In the genomic region with DNA sequence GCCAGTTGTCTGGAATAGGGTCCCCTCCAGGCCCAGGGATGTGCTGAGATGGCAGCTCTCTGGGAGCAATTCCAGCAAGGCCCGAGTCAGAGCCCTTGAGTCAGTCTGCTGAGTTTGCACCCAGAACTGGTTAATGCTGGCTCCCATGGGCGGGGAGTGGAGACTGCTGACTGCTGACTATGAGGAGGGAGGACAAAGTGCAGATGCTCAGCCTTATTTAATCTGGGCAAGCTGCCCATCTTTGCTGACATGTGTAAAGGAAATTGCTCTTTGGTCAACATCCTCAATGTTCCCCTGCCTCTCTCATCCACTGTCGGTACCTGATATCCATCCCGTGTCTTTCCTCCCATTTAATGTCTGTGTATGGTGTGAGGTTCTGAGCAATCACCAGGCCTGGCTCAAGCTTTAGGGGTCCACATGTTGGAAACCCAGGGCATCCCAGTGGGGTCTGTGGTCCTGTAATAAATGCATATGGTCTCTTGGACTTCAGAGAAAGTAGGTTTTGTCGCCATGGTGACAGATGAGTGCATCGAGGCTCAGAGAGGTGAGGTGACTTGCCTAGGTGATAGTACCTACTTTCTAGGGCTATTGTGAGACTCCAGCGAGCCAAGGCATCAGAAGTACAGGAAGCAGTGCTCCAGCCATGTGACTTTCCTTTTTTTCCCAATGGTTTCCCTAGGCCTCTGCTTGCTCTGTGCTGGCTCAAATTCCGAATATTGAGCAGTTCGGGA, we compare ENCODE assay signal across 10 cellular contexts. TPM values are rescaled to one million over a fixed set of nuclear protein-coding genes. Genes with fewer than 3 reads are reported as not detected.
DNase-seq lines count a peak whose midpoint lies in the region; ATAC-seq, FAIRE-seq and TF ChIP-seq lines count a peak whose summit lies in the region.
"Had no signal": no experiment of that assay in that cellular context is flagged by ENCODE, and none has a peak within 500 bp of the region (broad histone marks: within the 10 kb centered on the region; RNA-seq: fewer than 3 reads in every experiment).

No MANE protein-coding gene starts in this region.

- intact Hi-C loops in adrenal gland (cut with DNase I) = loop anchor here in 1 of 2 donors (10.0 kb wide), 1 partner anchor 46 kb away; a partner anchor contains a TSS

- peak overlapping the region; percentile 15; the same call in 1 of the 3 replicates for H3K4me2 ChIP-seq in A549

- TF ChIP-seq RAD21 in A549 (conservative IDR thresholded peaks at IDR 0.05 in 1 of 2, IDR thresholded peaks at IDR 0.05 in 1 of 2) = no peak

- H3K9me3 ChIP-seq in A549 (no peaks in the 10 kb centered on the region), adrenal gland (replicated peaks in 1 of 3) (no peaks in the 10 kb centered on the region)

- no peaks in the 10 kb centered on the region for H3K27me3 ChIP-seq in adrenal gland
- H3K27me3 ChIP-seq: cardiac muscle cell had no signal

- DNase-seq in A549 (ENCODE audit: low read depth in 1 of 2, low spot score in 1 of 2) = peak in 1 of 2 experiments; percentile 81
- DNase-seq in LHCN-M2 (ENCODE audit: low read depth) = peak; percentile 72
- peak; percentile 62 to 89 (median 76) for DNase-seq in adrenal gland
- peak; percentile 53 for DNase-seq in left kidney (ENCODE audit: low read depth, low spot score)
- DNase-seq in activated CD4-positive, alpha-beta T cell treated with anti-CD3 and anti-CD28 coated beads, Interleukin-2, amount 50 U/mL, for 1 hour = no peak
- no peak for DNase-seq in KG1 (lab: John Stamatoyannopoulos, UW)
- DNase-seq in NCI-H524 treated with DMSO at 0.1 percent for 48 hours (lab: John Stamatoyannopoulos, UW) = no peak
- DNase-seq in NCI-H2107 treated with DMSO at 0.1 percent for 48 hours (lab: John Stamatoyannopoulos, UW; ENCODE audit: unreplicated experiment) = no peak
- DNase-seq: CD4-positive, CD25-positive, alpha-beta regulatory T cell had no signal

- no peak for TF ChIP-seq EP300 in A549 (IDR thresholded peaks at IDR 0.05)

- 70% methylated on average over 9 of the region's 9 CpGs for WGBS in A549 (ENCODE audit: missing lambda C conversion rate)
- WGBS in adrenal gland, 4 donors = 55 to 67% (median 56%) methylated on average over 9 of the region's 9 CpGs

- H3K27ac ChIP-seq in A549 (0 out of 6 replicates have a peak overlapping the region, but pooled peaks of 1 of the 2 experiments have one; percentile 4), adrenal gland (peak overlapping the region in 2 of 5 donors; percentile 65 to 74)
- H3K27ac ChIP-seq: cardiac muscle cell had no signal

- FAIRE-seq in A549 (lab: Jason Lieb, UNC) = no peak

- H3K4me3 ChIP-seq in A549 (no peak overlapping the region), adrenal gland (no peak overlapping the region)
- H3K4me3 ChIP-seq: cardiac muscle cell had no signal

- TF ChIP-seq CTCF in A549 (IDR thresholded peaks at IDR 0.05) (no peak), adrenal gland (IDR thresholded peaks at IDR 0.05) (no peak)

- TF ChIP-seq POLR2A in A549 (IDR thresholded peaks at IDR 0.05; ENCODE audit: low read length) (no peak), adrenal gland (IDR thresholded peaks at IDR 0.05) (no peak)

- H3K4me1 ChIP-seq in A549 (peaks cover 11% of the 10 kb centered on the region), adrenal gland (replicated peaks in 1 of 2) (peaks cover 8 to 21% of the 10 kb centered on the region in 2 donors)

- H3K36me3 ChIP-seq in adrenal gland (replicated peaks in 1 of 2) = no peaks in the 10 kb centered on the region
- H3K36me3 ChIP-seq: cardiac muscle cell had no signal

- CTCF ChIA-PET in A549 (lab: Yijun Ruan, JAX) = interaction anchor here (1.2 to 1.3 kb wide), 2 partner anchors 10 to 16 kb away, joined by 3 to 6 read pairs; no protein-coding TSS in a partner anchor

- POLR2A ChIA-PET in A549 (lab: Yijun Ruan, JAX) = no interaction called here

- peak; percentile 69 to 85 for ATAC-seq in A549

TF ChIP-seq in A549, 52 proteins besides CTCF, POLR2A, EP300 and RAD21:
- TF ChIP-seq NR3C1 (IDR thresholded peaks at IDR 0.05) = no peak
- TF ChIP-seq MAFK (IDR thresholded peaks at IDR 0.05; ENCODE audit: partially characterized antibody) = peak; percentile 82

RNA-seq across cellular contexts. Expression of a gene that starts 20.0 kb away (rescaled TPM):
- polyA plus RNA-seq in A549 (2011; rRNA removed) (35.0 and 43.1 TPM in 2 replicates), A549 (2017; fragmentation: RNase III; extraction: RNeasy Plus Mini Kit Qiagen cat#74134 plus additional on column Dnase treatment) (23.1 to 25.8 TPM (median 24.7 TPM) in 3 replicates), adrenal gland (10 to 100 TPM; 11.0 to 23.7 (median 21.6) TPM)
- 26.1 and 35.3 TPM in 2 replicates for polyA plus RNA-seq in A549 (2012; cell fraction: cytosol; rRNA removed)
- 18.7 and 21.8 TPM in 2 replicates for polyA plus RNA-seq in A549 (2012; cell fraction: nucleus; rRNA removed)
- 19.1 and 20.7 TPM in 2 replicates for polyA minus RNA-seq in A549 (2011; rRNA and poly(A)+ RNA removed)
- total RNA-seq in LHCN-M2 (2014; rRNA removed) (17.6 and 18.3 TPM in 2 replicates), adrenal gland (10 to 100 TPM; 15.7 to 35.6 (median 22.7) TPM)
- polyA plus RNA-seq in LHCN-M2 (2012) = 11.9 TPM

RNA-seq across cellular contexts. Expression of a gene that starts 29.1 kb away (rescaled TPM):
- polyA plus RNA-seq in A549 (2011; rRNA removed) (4.5 and 5.0 TPM in 2 replicates), A549 (2017; fragmentation: RNase III; extraction: RNeasy Plus Mini Kit Qiagen cat#74134 plus additional on column Dnase treatment) (3.3 to 3.9 TPM (median 3.7 TPM) in 3 replicates), adrenal gland (10 to 100 TPM in 1 of 3 donors, 1 to 10 TPM in 2; 7.8 to 15.7 (median 9.6) TPM)
- polyA plus RNA-seq in A549 (2012; cell fraction: cytosol; rRNA removed) = 3.4 and 4.1 TPM in 2 replicates
- polyA plus RNA-seq in A549 (2012; cell fraction: nucleus; rRNA removed) = 3.2 TPM in 2 replicates
- polyA minus RNA-seq in A549 (2011; rRNA and poly(A)+ RNA removed) = 5.4 and 5.9 TPM in 2 replicates
- total RNA-seq in LHCN-M2 (2014; rRNA removed) (0.75 TPM in 1 of 2 replicates, not detected in the other), adrenal gland (10 to 100 TPM; 29.3 to 84.7 (median 42.4) TPM)
- 0.11 TPM for polyA plus RNA-seq in LHCN-M2 (2012)
- polyA plus RNA-seq: CD4-positive, CD25-positive, alpha-beta regulatory T cell had no signal

RNA-seq across cellular contexts. Expression of a gene that starts 44.8 kb away (rescaled TPM):
- polyA plus RNA-seq in A549 (2011; rRNA removed) (25.3 and 27.5 TPM in 2 replicates), A549 (2017; fragmentation: RNase III; extraction: RNeasy Plus Mini Kit Qiagen cat#74134 plus additional on column Dnase treatment) (26.8 to 31.6 TPM (median 30.6 TPM) in 3 replicates), adrenal gland (10 to 100 TPM in 1 of 3 donors, 1 to 10 TPM in 2; 6.1 to 22.0 (median 9.3) TPM)
- 6.1 and 7.7 TPM in 2 replicates for polyA plus RNA-seq in A549 (2012; cell fraction: cytosol; rRNA removed)
- polyA plus RNA-seq in A549 (2012; cell fraction: nucleus; rRNA removed) = 3.2 and 7.8 TPM in 2 replicates
- 5.9 and 6.5 TPM in 2 replicates for polyA minus RNA-seq in A549 (2011; rRNA and poly(A)+ RNA removed)
- total RNA-seq in LHCN-M2 (2014; rRNA removed) (8.8 and 13.5 TPM in 2 replicates), adrenal gland (10 to 100 TPM in 6 of 8 donors, 1 to 10 TPM in 2; 8.1 to 19.9 (median 12.2) TPM)
- 8.8 TPM for polyA plus RNA-seq in LHCN-M2 (2012)

Comparison
In these comparisons a context has a peak if more than half of its experiments do, and no peak if none do; other contexts are left out.
1. DNase-seq: peak in LHCN-M2 (single experiment), adrenal gland (7 of 7) and left kidney (single experiment); none in activated CD4-positive, alpha-beta T cell treated with anti-CD3 and anti-CD28 coated beads, Interleukin-2, amount 50 U/mL, for 1 hour (single experiment), KG1 (single experiment), NCI-H524 treated with DMSO at 0.1 percent for 48 hours (single experiment) and NCI-H2107 treated with DMSO at 0.1 percent for 48 hours (single experiment).
2. RNA of a gene that starts 29.1 kb away (total RNA-seq): 29.3 to 84.7 TPM in adrenal gland; 0.75 TPM in LHCN-M2; every median in the first group is over 10 times any median in the second.